In genomic region chr9:34370335-34370969, GRCh38 we compare ENCODE assay signal across 1 cellular context.
TF ChIP-seq lines count a peak whose summit lies in the region.

No MANE protein-coding gene starts in this region.

TF ChIP-seq in IMR-90, 13 proteins besides CTCF, POLR2A, EP300 and RAD21:
- TF ChIP-seq MAFK (IDR thresholded peaks at IDR 0.05; ENCODE audit: low read depth, low read length) (no peak), SMC3 (IDR thresholded peaks at IDR 0.05; ENCODE audit: low read depth, low read length) (no peak), CHD1 (IDR thresholded peaks at IDR 0.05; ENCODE audit: low read depth, low read length) (no peak), MAZ (IDR thresholded peaks at IDR 0.05; ENCODE audit: borderline replicate concordance, low read depth, low read length) (no peak), MXI1 (IDR thresholded peaks at IDR 0.05; ENCODE audit: borderline replicate concordance, low read depth, low read length) (no peak), CEBPB (IDR thresholded peaks at IDR 0.05; ENCODE audit: low read depth, low read length) (no peak), RCOR1 (IDR thresholded peaks at IDR 0.05; ENCODE audit: insufficient replicate concordance, low read length) (no peak), FOS (IDR thresholded peaks at IDR 0.05; ENCODE audit: low read depth, low read length) (no peak), BHLHE40 (IDR thresholded peaks at IDR 0.05; ENCODE audit: low read depth, low read length) (no peak), USF2 (IDR thresholded peaks at IDR 0.05; ENCODE audit: low read depth, low read length) (no peak)
